9 cellular contexts compared by ENCODE assay signal in the genomic region with DNA sequence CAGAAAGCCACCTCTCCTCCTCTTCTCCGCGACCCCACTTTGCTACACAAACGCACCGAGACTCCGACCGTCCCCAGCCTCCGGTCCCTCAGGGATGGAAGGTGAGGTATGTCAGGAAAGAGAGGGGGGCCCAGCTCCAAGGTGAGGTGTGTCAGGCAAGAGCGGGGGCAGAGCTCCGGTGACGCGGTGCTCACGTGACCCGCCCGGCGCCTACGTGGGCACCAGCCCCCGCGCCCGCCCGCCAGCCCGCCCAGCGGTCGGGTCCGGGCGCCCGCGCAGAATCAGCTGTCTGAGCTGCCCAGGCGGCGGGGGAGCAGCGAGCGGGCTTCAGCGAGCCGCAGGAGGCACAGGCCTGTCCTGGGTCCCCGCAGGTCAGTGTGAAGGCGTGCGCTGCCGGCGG. TPM values are rescaled to one million over a fixed set of nuclear protein-coding genes. Genes with fewer than 3 reads are reported as not detected.
A peak's percentile ranks its signal among the peaks of the same experiment; 100 is the strongest.
DNase-seq lines count a peak whose midpoint lies in the region; ATAC-seq and TF ChIP-seq lines count a peak whose summit lies in the region.
"Not testable (repeated sequence)": the region's sequence is repeated elsewhere in the genome, so short reads cannot be mapped to it uniquely, and the experiment has no call there.
"Had no signal": no experiment of that assay in that cellular context is flagged by ENCODE, and none has a peak within 500 bp of the region (broad histone marks: within the 10 kb centered on the region; RNA-seq: fewer than 3 reads in every experiment).

TCEAL2 (plus strand) TSS at position 244 of the 400 bp plus-strand sequence. CDS start 1,152 bp downstream, outside the sequence.

- not testable (repeated sequence) for H3K4me1 Mint-ChIP-seq in activated T-cell treated with anti-CD3 and anti-CD28 coated beads, Interleukin-2, amount 50 U/mL, for 4 hours (ENCODE audit: low read depth); chondrocyte (ENCODE audit: low read depth); neural crest cell

- H3K27ac Mint-ChIP-seq in chondrocyte (ENCODE audit: unreplicated experiment); neural crest cell (ENCODE audit: unreplicated experiment): not testable (repeated sequence)

- H3K27ac ChIP-seq in HUES64 (ENCODE audit: low read depth, low read length): not testable (repeated sequence)

- H3K4me3 Mint-ChIP-seq in activated T-cell treated with anti-CD3 and anti-CD28 coated beads, Interleukin-2, amount 50 U/mL, for 4 hours: peak within 1 kb of the TSS; percentile 56
- peak within 1 kb of the TSS; percentile 20 for H3K4me3 Mint-ChIP-seq in chondrocyte (ENCODE audit: unreplicated experiment)
- peak within 1 kb of the TSS; percentile 72 for H3K4me3 Mint-ChIP-seq in neural crest cell

- not testable (repeated sequence) for H3K36me3 ChIP-seq in HUES64 (ENCODE audit: insufficient read depth, low read length)

- H3K4me3 ChIP-seq in HUES64 (ENCODE audit: low read length) (peak within 1 kb of the TSS; percentile 59), iPS-11a (ENCODE audit: low read depth, low read length) (peak within 1 kb of the TSS; percentile 33)

- H3K27me3 Mint-ChIP-seq in activated T-cell treated with anti-CD3 and anti-CD28 coated beads, Interleukin-2, amount 50 U/mL, for 4 hours (ENCODE audit: low read depth): peaks cover 27% of the 10 kb centered on the region
- H3K27me3 Mint-ChIP-seq in chondrocyte (ENCODE audit: low read depth) (peaks cover 21% of the 10 kb centered on the region), neural crest cell (ENCODE audit: low read depth) (peaks cover 71% of the 10 kb centered on the region)

- DNase-seq in NCI-H748 (lab: John Stamatoyannopoulos, UW; ENCODE audit: unreplicated experiment): peak; percentile 54
- not testable (repeated sequence) for DNase-seq in activated T-cell treated with anti-CD3 and anti-CD28 coated beads, Interleukin-2, amount 50 U/mL, for 4 hours; chondrocyte (ENCODE audit: low spot score); neural crest cell (ENCODE audit: low read depth, low spot score)
- peak in 2 of 3 experiments; percentile 1 to 2 for DNase-seq in stimulated activated CD4-positive, alpha-beta T cell treated with anti-CD3 and anti-CD28 coated beads, TNF-alpha, amount 100 ng/mL, for 4 hours (ENCODE audit: low read depth in 3 of 3)

- TF ChIP-seq CTCF in chondrocyte (IDR thresholded peaks at IDR 0.05); neural crest cell (conservative IDR thresholded peaks at IDR 0.05): not testable (repeated sequence)

- WGBS in HUES64: under 1% methylated on average over 21 of the region's 38 CpGs

- peaks cover 25% of the 10 kb centered on the region for H3K27me3 ChIP-seq in HUES64 (ENCODE audit: insufficient read depth, low read length)

- ATAC-seq in activated T-cell treated with anti-CD3 and anti-CD28 coated beads, Interleukin-2, amount 50 U/mL, for 4 hours: peak; percentile 25 to 40

- not testable (repeated sequence) for H3K9me3 Mint-ChIP-seq in activated T-cell treated with anti-CD3 and anti-CD28 coated beads, Interleukin-2, amount 50 U/mL, for 4 hours; chondrocyte (ENCODE audit: low read depth); neural crest cell

- H3K4me1 ChIP-seq in HUES64 (ENCODE audit: insufficient read depth, low read length): not testable (repeated sequence)

- H3K36me3 Mint-ChIP-seq in activated T-cell treated with anti-CD3 and anti-CD28 coated beads, Interleukin-2, amount 50 U/mL, for 4 hours (ENCODE audit: insufficient read depth); chondrocyte (ENCODE audit: low read depth); neural crest cell (ENCODE audit: low read depth): not testable (repeated sequence)

- not testable (repeated sequence) for H3K9ac ChIP-seq in HUES64 (ENCODE audit: low read depth, low read length)

- not testable (repeated sequence) for H3K9me3 ChIP-seq in HUES64 (ENCODE audit: insufficient read depth, low read depth, low read length)

RNA-seq across cellular contexts. Expression of gene TCEAL2, which starts in this region (rescaled TPM):
- 6.6 TPM for polyA plus RNA-seq in HUES64 (2013, experiment 1 of 2)
- 10.1 TPM for polyA plus RNA-seq in HUES64 (2013, experiment 2 of 2)
- total RNA-seq in activated T-cell treated with anti-CD3 and anti-CD28 coated beads, Interleukin-2, amount 50 U/mL, for 4 hours: not detected
- total RNA-seq in chondrocyte (not detected in 3 replicates), neural crest cell (4.4 and 5.0 TPM in 2 replicates)
- total RNA-seq: Caco-2, mammary epithelial cell had no signal
- polyA plus RNA-seq: mammary epithelial cell had no signal

Comparison
In these comparisons a context has a peak if more than half of its experiments do, and no peak if none do; other contexts are left out.
1. Peak in ATAC-seq in activated T-cell treated with anti-CD3 and anti-CD28 coated beads, Interleukin-2, amount 50 U/mL, for 4 hours; RNA of the gene not detected or under 1 TPM.
2. H3K4me3 Mint-ChIP-seq: peak in every context shown above with its lines; median percentile 72 in neural crest cell; 56 in activated T-cell treated with anti-CD3 and anti-CD28 coated beads, Interleukin-2, amount 50 U/mL, for 4 hours; 20 in chondrocyte.